ENCODE assay signal across 26 cellular contexts in the genomic region with DNA sequence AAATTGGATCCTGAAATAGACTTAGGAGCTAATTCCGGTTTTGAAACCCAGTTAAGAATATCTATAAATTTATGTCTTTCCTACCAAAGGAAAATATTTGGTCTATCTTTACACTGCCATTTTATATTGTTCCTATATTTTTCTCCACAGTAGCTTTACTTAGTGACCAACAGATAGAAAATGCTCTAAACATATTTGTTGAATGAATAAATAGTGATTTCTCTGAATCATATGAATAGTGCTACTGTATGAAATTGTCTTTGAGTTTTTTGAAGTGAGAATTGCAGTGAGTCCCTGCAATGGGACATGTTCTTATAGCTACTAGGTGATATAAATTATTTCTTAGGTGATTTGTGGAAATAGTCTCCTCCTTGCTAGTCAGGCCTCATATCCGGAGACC.
"Had no signal": no experiment of that assay in that cellular context is flagged by ENCODE, and none has a peak within 500 bp of the region (broad histone marks: within the 10 kb centered on the region; RNA-seq: fewer than 3 reads in every experiment).

No MANE protein-coding gene starts in this region.

- H3K4me3 ChIP-seq: dorsolateral prefrontal cortex, gastrocnemius medialis, heart right ventricle, left ventricle myocardium inferior, lung, psoas muscle, right lobe of liver, spleen, testis, tibial nerve, upper lobe of right lung, vagina had no signal

- H3K4me3 Mint-ChIP-seq: naive B cell; nephron progenitor cell; stimulated activated memory B cell treated with anti-CD40 and anti-IgM and Interleukin-4, amounts not matched to agents 10 μg/mL and 1 μg/mL and 100 μg/mL, for 72 hours; stimulated activated naive CD8-positive, alpha-beta T cell treated with anti-CD3 and anti-CD28 coated beads, Interleukin-15, Interleukin-2, amounts not matched to agents 100 ng/mL and 50 ng/mL, for 24 hours had no signal

- H3K36me3 ChIP-seq: gastrocnemius medialis, heart right ventricle, left ventricle myocardium inferior, right lobe of liver, spleen, upper lobe of right lung, vagina had no signal

- H3K4me1 ChIP-seq: gastrocnemius medialis, psoas muscle had no signal

- H3K9me3 Mint-ChIP-seq: naive B cell; nephron progenitor cell; stimulated activated memory B cell treated with anti-CD40 and anti-IgM and Interleukin-4, amounts not matched to agents 10 μg/mL and 1 μg/mL and 100 μg/mL, for 72 hours; stimulated activated naive CD8-positive, alpha-beta T cell treated with anti-CD3 and anti-CD28 coated beads, Interleukin-15, Interleukin-2, amounts not matched to agents 100 ng/mL and 50 ng/mL, for 24 hours had no signal

- H3K27ac ChIP-seq: dorsolateral prefrontal cortex, gastrocnemius medialis, heart right ventricle, left ventricle myocardium inferior, psoas muscle, right lobe of liver, spleen, testis, upper lobe of right lung, vagina had no signal

- H3K27ac Mint-ChIP-seq: naive B cell; nephron progenitor cell; stimulated activated memory B cell treated with anti-CD40 and anti-IgM and Interleukin-4, amounts not matched to agents 10 μg/mL and 1 μg/mL and 100 μg/mL, for 72 hours; stimulated activated naive CD8-positive, alpha-beta T cell treated with anti-CD3 and anti-CD28 coated beads, Interleukin-15, Interleukin-2, amounts not matched to agents 100 ng/mL and 50 ng/mL, for 24 hours had no signal

- H3K27me3 Mint-ChIP-seq: stimulated activated memory B cell treated with anti-CD40 and anti-IgM and Interleukin-4, amounts not matched to agents 10 μg/mL and 1 μg/mL and 100 μg/mL, for 72 hours had no signal

- H3K9me3 ChIP-seq: gastrocnemius medialis, heart right ventricle, left ventricle myocardium inferior, psoas muscle, right lobe of liver, spleen, testis, tibial nerve, upper lobe of right lung, vagina had no signal

- DNase-seq: cortex of kidney; dorsolateral prefrontal cortex; effector CD8-positive, alpha-beta T cell; gastrocnemius medialis; heart right ventricle; hypothalamus; islet precursor cell; left ventricle myocardium inferior; mesendoderm; naive B cell; nephron progenitor cell; psoas muscle; retina; right lobe of liver; spleen; stimulated activated CD4-positive, alpha-beta T cell treated with anti-CD3 and anti-CD28 coated beads, Interleukin-15, amount 100 ng/mL, for 24 hours; stimulated activated CD4-positive, alpha-beta T cell treated with anti-CD3 and anti-CD28 coated beads, Interleukin-1b, Interleukin-23, amount 100 ng/mL, for 48 hours; stimulated activated CD4-positive, alpha-beta T cell treated with anti-CD3 and anti-CD28 coated beads, Interleukin-4, amount 100 ng/mL, for 24 hours; testis; upper lobe of right lung had no signal

- ATAC-seq: esophagus mucosa; gastrocnemius medialis; heart right ventricle; psoas muscle; right lobe of liver; stimulated activated memory B cell treated with anti-CD40 and anti-IgM and Interleukin-4, amounts not matched to agents 10 μg/mL and 1 μg/mL and 100 μg/mL, for 72 hours; upper lobe of right lung had no signal

- H3K27me3 ChIP-seq: dorsolateral prefrontal cortex, gastrocnemius medialis, heart right ventricle, right lobe of liver, spleen, testis, tibial nerve, upper lobe of right lung, vagina had no signal

- H3K4me1 Mint-ChIP-seq: naive B cell; stimulated activated memory B cell treated with anti-CD40 and anti-IgM and Interleukin-4, amounts not matched to agents 10 μg/mL and 1 μg/mL and 100 μg/mL, for 72 hours had no signal

- H3K36me3 Mint-ChIP-seq: naive B cell; stimulated activated memory B cell treated with anti-CD40 and anti-IgM and Interleukin-4, amounts not matched to agents 10 μg/mL and 1 μg/mL and 100 μg/mL, for 72 hours had no signal
